Comparison of ENCODE assay signal across 15 cellular contexts in the genomic region with DNA sequence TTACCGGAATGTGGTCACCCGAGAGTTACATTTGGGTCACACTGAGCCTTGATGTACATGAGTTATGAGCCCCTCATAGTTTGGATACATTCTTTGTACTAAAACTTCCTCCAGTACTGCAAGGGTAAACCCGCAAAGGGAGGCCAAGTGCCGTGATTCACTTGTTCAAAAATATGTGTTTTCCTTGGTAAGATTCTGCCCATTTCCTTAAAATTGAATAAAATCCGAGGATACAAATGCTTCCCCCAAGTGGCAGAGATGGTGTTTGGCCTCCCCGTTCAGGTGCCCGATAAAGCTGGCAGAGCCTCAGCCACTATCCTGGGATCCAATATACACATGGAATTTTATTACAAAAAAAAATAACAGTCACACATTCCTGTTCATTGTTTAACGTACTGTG.
"Had no signal": no experiment of that assay in that cellular context is flagged by ENCODE, and none has a peak within 500 bp of the region (broad histone marks: within the 10 kb centered on the region; RNA-seq: fewer than 3 reads in every experiment).

No MANE protein-coding gene starts in this region.

- DNase-seq: activated T-cell treated with anti-CD3 and anti-CD28 coated beads, Interleukin-2, amount 50 U/mL, for 1 hour; cerebellar nuclear complex; effector CD8-positive, alpha-beta T cell; gastrocnemius medialis; heart left ventricle; islet precursor cell; nephron progenitor cell; small intestine; stimulated activated CD4-positive, alpha-beta T cell treated with anti-CD3 and anti-CD28 coated beads, Interleukin-2, amount 100 ng/mL, for 24 hours; stimulated activated naive CD8-positive, alpha-beta T cell treated with anti-CD3 and anti-CD28 coated beads, Interleukin-15, amount 100 ng/mL, for 72 hours; transverse colon; uterus had no signal

- ATAC-seq: heart left ventricle; stimulated activated effector memory CD8-positive, alpha-beta T cell treated with anti-CD3 and anti-CD28 coated beads, Interleukin-12 subunit alpha, Interleukin-12 subunit beta, amount 100 ng/mL, for 72 hours; stimulated activated naive CD8-positive, alpha-beta T cell treated with anti-CD3 and anti-CD28 coated beads, Interleukin-15, amount 100 ng/mL, for 72 hours had no signal

- H3K4me3 ChIP-seq: gastrocnemius medialis, heart left ventricle, right lobe of liver, transverse colon, uterus had no signal

- H3K4me1 ChIP-seq: gastrocnemius medialis, heart left ventricle, parathyroid adenoma, right lobe of liver, transverse colon, uterus had no signal

- H3K27me3 ChIP-seq: gastrocnemius medialis, heart left ventricle, right lobe of liver, transverse colon, uterus had no signal

- H3K36me3 ChIP-seq: transverse colon, uterus had no signal

- H3K9me3 ChIP-seq: gastrocnemius medialis, heart left ventricle, right lobe of liver, transverse colon, uterus had no signal

- H2AFZ ChIP-seq: parathyroid adenoma had no signal

- H3K9ac ChIP-seq: parathyroid adenoma had no signal

- H3K27ac ChIP-seq: gastrocnemius medialis, parathyroid adenoma, transverse colon, uterus had no signal
